Comparison of ENCODE assay signal across 30 cellular contexts in the genomic region with DNA sequence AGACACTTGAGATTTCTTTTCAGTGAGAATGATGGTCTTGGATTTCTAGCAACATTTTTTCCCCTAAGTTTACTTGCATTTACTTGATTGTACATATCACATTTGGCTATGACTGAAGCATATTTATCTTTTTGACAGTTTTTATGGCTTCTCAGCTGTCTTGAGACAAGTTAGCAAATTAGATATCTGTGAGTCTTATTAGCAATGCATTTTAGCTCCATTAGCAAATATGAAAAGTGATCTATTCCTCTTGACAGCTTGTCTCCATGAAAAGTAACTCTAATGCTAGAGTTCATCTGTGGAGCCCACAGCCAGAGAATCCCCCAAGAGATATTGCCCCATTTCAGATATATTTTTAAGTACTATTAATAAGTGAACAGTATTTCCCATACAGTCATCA.
"Had no signal": no experiment of that assay in that cellular context is flagged by ENCODE, and none has a peak within 500 bp of the region (broad histone marks: within the 10 kb centered on the region; RNA-seq: fewer than 3 reads in every experiment).

No MANE protein-coding gene starts in this region.

- DNase-seq: activated effector memory CD4-positive, alpha-beta T cell treated with anti-CD3 and anti-CD28 coated beads, Interleukin-2, amount 50 U/mL, for 16 hours; activated effector memory CD4-positive, alpha-beta T cell treated with Interleukin-2 at 50 U/mL for 16 hours; activated gamma-delta T cell; activated gamma-delta T cell treated with Interleukin-2 at 50 U/mL for 16 hours; activated naive CD4-positive, alpha-beta T cell; activated naive CD4-positive, alpha-beta T cell treated with anti-CD3 and anti-CD28 coated beads for 36 hours; activated naive CD4-positive, alpha-beta T cell treated with anti-CD3 and anti-CD28 coated beads, Interleukin-2, amount 10 ng/mL, durations not matched to agents 7 days and 5 days; activated naive CD4-positive, alpha-beta T cell treated with anti-CD3 and anti-CD28 coated beads, Interleukin-2, amount 50 U/mL, for 16 hours; activated naive CD4-positive, alpha-beta T cell treated with Interleukin-2 at 50 U/mL for 16 hours; activated naive CD8-positive, alpha-beta T cell treated with anti-CD3 and anti-CD28 coated beads for 36 hours; activated naive CD8-positive, alpha-beta T cell treated with anti-CD3 and anti-CD28 coated beads, Interleukin-2, amount 10 ng/mL, durations not matched to agents 7 days and 5 days; activated naive CD8-positive, alpha-beta T cell treated with anti-CD3 and anti-CD28 coated beads, Interleukin-2, amount 50 U/mL, for 24 hours; activated T-cell treated with anti-CD3 and anti-CD28 coated beads, Interleukin-2, amount 50 U/mL, for 1 hour; activated T-cell treated with anti-CD3 and anti-CD28 coated beads, Interleukin-2, amount 50 U/mL, for 24 hours; activated T-cell treated with anti-CD3 and anti-CD28 coated beads, Interleukin-2, amount 50 U/mL, for 4 hours; activated T-cell treated with anti-CD3 and anti-CD28 coated beads, Interleukin-2, amount 50 U/mL, for 48 hours; activated T-cell treated with anti-CD3 and anti-CD28 coated beads, Interleukin-2, amount 50 U/mL, for 72 hours; adrenal gland; amniotic stem cell; amygdala; anterior cingulate cortex; aorta; body of pancreas; brain microvascular endothelial cell; caudate nucleus; central memory CD4-positive, alpha-beta T cell; cerebellar nuclear complex had no signal

- H3K27me3 ChIP-seq: adrenal gland, ascending aorta, body of pancreas, brain microvascular endothelial cell, breast epithelium, cardiac muscle cell had no signal

- H3K36me3 ChIP-seq: adrenal gland, ascending aorta, brain microvascular endothelial cell, breast epithelium, cardiac muscle cell had no signal

- H3K9me3 ChIP-seq: adrenal gland, ascending aorta, body of pancreas, breast epithelium had no signal

- H3K4me3 ChIP-seq: adrenal gland, ascending aorta, body of pancreas, breast epithelium, cardiac muscle cell had no signal

- H3K27ac ChIP-seq: adrenal gland, ascending aorta, body of pancreas, brain microvascular endothelial cell, breast epithelium, cardiac muscle cell had no signal
